6 cellular contexts compared by ENCODE assay signal in the genomic region with DNA sequence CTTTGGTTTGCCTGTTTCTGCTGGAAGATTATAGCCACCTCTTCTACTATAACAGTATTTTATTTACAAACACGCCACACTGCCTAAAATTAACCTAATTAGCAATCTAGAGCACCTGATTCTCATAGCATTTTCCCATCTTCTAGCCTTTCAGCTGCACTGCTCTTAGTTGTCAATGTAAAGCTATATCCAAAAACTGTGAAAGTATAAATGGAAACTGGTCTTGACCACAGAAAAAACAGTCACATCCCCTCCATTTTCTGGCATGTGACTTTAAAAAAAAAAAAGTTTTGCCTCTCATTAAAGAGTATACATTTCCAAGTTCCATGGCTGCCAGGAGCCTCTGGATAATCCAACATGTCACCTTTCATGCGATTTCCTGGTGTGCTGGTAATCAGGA.
"Had no signal": no experiment of that assay in that cellular context is flagged by ENCODE, and none has a peak within 500 bp of the region (broad histone marks: within the 10 kb centered on the region; RNA-seq: fewer than 3 reads in every experiment).

No MANE protein-coding gene starts in this region.

- ATAC-seq: GM23338, K562 had no signal

- H2AFZ ChIP-seq: GM23338 had no signal

- H3K4me2 ChIP-seq: GM23338 had no signal

- DNase-seq: H9, HCEC 1CT, IMR-90, KG1 had no signal

- H3K4me3 ChIP-seq: GM23338, K562 had no signal
